Comparison of ENCODE assay signal across 21 cellular contexts in genomic region chr17:6011241-6011640, GRCh38. TPM values are rescaled to one million over a fixed set of nuclear protein-coding genes. Genes with fewer than 3 reads are reported as not detected.
"Had no signal": no experiment of that assay in that cellular context is flagged by ENCODE, and none has a peak within 500 bp of the region (broad histone marks: within the 10 kb centered on the region; RNA-seq: fewer than 3 reads in every experiment).

No MANE protein-coding gene starts in this region.

- FAIRE-seq: HTR-8/SVneo, K562 had no signal

- H3K4me2 ChIP-seq: KMS-11, SK-N-SH had no signal

- DNase-seq: Kasumi-1, MM.1S, NCI-H1092 treated with DMSO at 0.1 percent for 48 hours, NCI-H1436, NCI-H1930, NCI-H2081, NCI-H2107, NCI-H2227 treated with DMSO at 0.1 percent for 48 hours, NCI-H524, NCI-H526 treated with DMSO at 0.1 percent for 48 hours, NCI-H748 treated with DMSO at 0.1 percent for 48 hours, SHP77, SK-N-SH, SW 1271 had no signal

- ATAC-seq: K562 had no signal

- H3K9me3 ChIP-seq: SK-N-SH had no signal

- H3K9ac ChIP-seq: KMS-11, SK-N-SH had no signal

- H3K27ac ChIP-seq: HL-60, KMS-11, RWPE1 had no signal

- H3K4me3 ChIP-seq: K562 had no signal

RNA-seq across cellular contexts. Expression of gene WSCD1, which starts 58.9 kb away (rescaled TPM):
- total RNA-seq: K562, M059J had no signal
- polyA plus RNA-seq: IgD-negative memory B cell, K562 had no signal
